19 cellular contexts compared by ENCODE assay signal in genomic region chr3:14450922-14451606, GRCh38. TPM values are rescaled to one million over a fixed set of nuclear protein-coding genes. Genes with fewer than 3 reads are reported as not detected.
DNase-seq lines count a peak whose midpoint lies in the region; ATAC-seq and TF ChIP-seq lines count a peak whose summit lies in the region.
"Had no signal": no experiment of that assay in that cellular context is flagged by ENCODE, and none has a peak within 500 bp of the region (broad histone marks: within the 10 kb centered on the region; RNA-seq: fewer than 3 reads in every experiment).

No MANE protein-coding gene starts in this region.

- H3K4me1 Mint-ChIP-seq in activated naive CD4-positive, alpha-beta T cell treated with anti-CD3 and anti-CD28 coated beads for 36 hours (ENCODE audit: low read depth), result peaks cover 6% of the 10 kb centered on the region
- no peaks in the 10 kb centered on the region for H3K4me1 Mint-ChIP-seq in WTC11

- no peak overlapping the region for H3K4me3 ChIP-seq in gastroesophageal sphincter
- H3K4me3 ChIP-seq: heart right ventricle, sigmoid colon, SJCRH30 had no signal

- H3K27ac ChIP-seq in gastroesophageal sphincter (peak overlapping the region in 3 of 4 donors; percentile 85 to 91 (median 90)), substantia nigra (ENCODE audit: low read depth, low read length, poor library complexity, severe bottlenecking) (peak overlapping the region; percentile 94)

- TF ChIP-seq CTCF in WTC11 (IDR thresholded peaks at IDR 0.05), result no peak
- no peak for TF ChIP-seq CTCF in gastroesophageal sphincter (IDR thresholded peaks at IDR 0.05)

- peaks cover 0 to 4% of the 10 kb centered on the region in 2 donors for H3K9me3 Mint-ChIP-seq in activated naive CD4-positive, alpha-beta T cell treated with anti-CD3 and anti-CD28 coated beads, Interleukin-2, amount 50 U/mL, for 72 hours
- no peaks in the 10 kb centered on the region for H3K9me3 Mint-ChIP-seq in activated naive CD4-positive, alpha-beta T cell treated with anti-CD3 and anti-CD28 coated beads for 36 hours
- peaks cover 12% of the 10 kb centered on the region for H3K9me3 Mint-ChIP-seq in WTC11
- H3K9me3 Mint-ChIP-seq: activated T-helper 2 cell treated with anti-CD3 and anti-CD28 coated beads, Interferon-gamma antibody, Interleukin-2, Interleukin-4, amounts not matched to agents 10 μg/mL and 5 μg/mL and 100 μg/mL, durations not matched to agents 14 hours and 24 hours and 36 hours; CD4-positive, alpha-beta T cell had no signal

- no peak for ATAC-seq in activated naive CD4-positive, alpha-beta T cell treated with anti-CD3 and anti-CD28 coated beads, Interleukin-2, amount 50 U/mL, for 72 hours
- ATAC-seq in WTC11, result no peak
- ATAC-seq in gastroesophageal sphincter, result no peak

- H3K27me3 ChIP-seq in gastroesophageal sphincter, result no peaks in the 10 kb centered on the region
- H3K27me3 ChIP-seq: sigmoid colon, SJCRH30 had no signal

- no peaks in the 10 kb centered on the region for H3K27me3 Mint-ChIP-seq in activated naive CD4-positive, alpha-beta T cell treated with anti-CD3 and anti-CD28 coated beads for 36 hours (ENCODE audit: low read depth)
- H3K27me3 Mint-ChIP-seq in WTC11 (ENCODE audit: low read depth), result no peaks in the 10 kb centered on the region
- H3K27me3 Mint-ChIP-seq: CD4-positive, alpha-beta T cell had no signal

- H3K27ac Mint-ChIP-seq in activated naive CD4-positive, alpha-beta T cell treated with anti-CD3 and anti-CD28 coated beads, Interleukin-2, amount 50 U/mL, for 72 hours, result peak overlapping the region; percentile 11 to 87
- no peak overlapping the region for H3K27ac Mint-ChIP-seq in activated naive CD4-positive, alpha-beta T cell treated with anti-CD3 and anti-CD28 coated beads for 36 hours
- H3K27ac Mint-ChIP-seq in WTC11, result peak overlapping the region; percentile 55; the same call in 1 of the 2 replicates
- H3K27ac Mint-ChIP-seq: activated T-helper 2 cell treated with anti-CD3 and anti-CD28 coated beads, Interferon-gamma antibody, Interleukin-2, Interleukin-4, amounts not matched to agents 10 μg/mL and 5 μg/mL and 100 μg/mL, durations not matched to agents 14 hours and 24 hours and 36 hours; CD4-positive, alpha-beta T cell had no signal

- H3K36me3 Mint-ChIP-seq in activated naive CD4-positive, alpha-beta T cell treated with anti-CD3 and anti-CD28 coated beads, Interleukin-2, amount 50 U/mL, for 72 hours, result peaks cover 20 to 29% of the 10 kb centered on the region in 2 donors
- peaks cover 40% of the 10 kb centered on the region for H3K36me3 Mint-ChIP-seq in activated naive CD4-positive, alpha-beta T cell treated with anti-CD3 and anti-CD28 coated beads for 36 hours (ENCODE audit: low read depth)
- H3K36me3 Mint-ChIP-seq in WTC11, result peaks cover 81% of the 10 kb centered on the region

- peaks cover 0 to 44% of the 10 kb centered on the region in 2 donors for H3K36me3 ChIP-seq in gastroesophageal sphincter

- POLR2A ChIA-PET in WTC11 (lab: Charles Lee), result no interaction called here

- TF ChIP-seq POLR2A in gastroesophageal sphincter (IDR thresholded peaks at IDR 0.05), result no peak

- no peak overlapping the region for H3K4me3 Mint-ChIP-seq in activated naive CD4-positive, alpha-beta T cell treated with anti-CD3 and anti-CD28 coated beads for 36 hours
- H3K4me3 Mint-ChIP-seq in WTC11, result no peak overlapping the region
- H3K4me3 Mint-ChIP-seq: CD4-positive, alpha-beta T cell had no signal

- H3K4me1 ChIP-seq in gastroesophageal sphincter, result peaks cover 5 to 47% (median 32%) of the 10 kb centered on the region in 3 donors

- no peaks in the 10 kb centered on the region for H3K9me3 ChIP-seq in gastroesophageal sphincter
- H3K9me3 ChIP-seq: heart right ventricle, sigmoid colon, SJCRH30 had no signal

- intact Hi-C loops in activated naive CD4-positive, alpha-beta T cell treated with anti-CD3 and anti-CD28 coated beads for 36 hours (cut with micrococcal nuclease), result no loop called here

- 98 to 100% methylated on average over 3 to 4 of the region's 5 CpGs for WGBS in gastroesophageal sphincter (ENCODE audit: low coverage in 1 of 2), 2 donors

- CTCF ChIA-PET in activated naive CD4-positive, alpha-beta T cell treated with anti-CD3 and anti-CD28 coated beads for 36 hours (lab: Charles Lee), result interaction anchor here (0.6 to 0.9 kb wide), 2 partner anchors 122 to 418 kb away, joined by 3 read pairs; no protein-coding TSS in a partner anchor
- CTCF ChIA-PET in WTC11 (lab: Charles Lee), result interaction anchor here (1.2 kb wide), 1 partner anchor 247 kb away, joined by 3 read pairs; no protein-coding TSS in a partner anchor

- no peak for TF ChIP-seq EP300 in gastroesophageal sphincter (IDR thresholded peaks at IDR 0.05)

- no peak for DNase-seq in activated naive CD4-positive, alpha-beta T cell treated with anti-CD3 and anti-CD28 coated beads, Interleukin-2, amount 50 U/mL, for 72 hours (ENCODE audit: low spot score in 2 of 2)
- DNase-seq in activated naive CD4-positive, alpha-beta T cell treated with anti-CD3 and anti-CD28 coated beads for 36 hours, result no peak
- no peak for DNase-seq in WTC11 (ENCODE audit: low spot score)
- no peak for DNase-seq in substantia nigra (lab: John Stamatoyannopoulos, UW)
- no peak for DNase-seq in stimulated activated CD4-positive, alpha-beta T cell treated with anti-CD3 and anti-CD28 coated beads, Interleukin-15, amount 100 ng/mL, for 24 hours
- no peak for DNase-seq in stimulated activated naive CD4-positive, alpha-beta T cell treated with Interleukin-2 at 50 U/mL for 16 hours (lab: John Stamatoyannopoulos, UW)
- DNase-seq in OCI-M1 (lab: John Stamatoyannopoulos, UW), result no peak
- DNase-seq: anterior cingulate cortex; CD4-positive, alpha-beta T cell; GF-D8; heart right ventricle; NCI-H1436; NCI-H2171; NCI-H774; sigmoid colon; SJCRH30; stimulated activated CD4-positive, alpha-beta T cell treated with anti-CD3 and anti-CD28 coated beads, Interleukin-1b, Interleukin-23, amount 100 ng/mL, for 48 hours had no signal

TF ChIP-seq in WTC11, 78 proteins besides CTCF, POLR2A, EP300 and RAD21:
- TF ChIP-seq TP53 (CRISPR knock-in tag; IDR thresholded peaks at IDR 0.05) (no peak), ATF2 (CRISPR knock-in tag; IDR thresholded peaks at IDR 0.05; ENCODE audit: borderline replicate concordance, low read depth) (no peak), FOXP1 (CRISPR knock-in tag; IDR thresholded peaks at IDR 0.05; ENCODE audit: borderline replicate concordance) (no peak), GTF2I (CRISPR knock-in tag; conservative IDR thresholded peaks at IDR 0.05) (no peak), RORB (CRISPR knock-in tag; IDR thresholded peaks at IDR 0.05) (no peak), MAX (CRISPR knock-in tag; IDR thresholded peaks at IDR 0.05) (no peak), CREM (CRISPR knock-in tag; IDR thresholded peaks at IDR 0.05) (no peak), NR2C2 (CRISPR knock-in tag; IDR thresholded peaks at IDR 0.05) (no peak), ZNF121 (CRISPR knock-in tag; IDR thresholded peaks at IDR 0.05) (no peak), ZNF416 (CRISPR knock-in tag; IDR thresholded peaks at IDR 0.05) (no peak), ELF4 (CRISPR knock-in tag; IDR thresholded peaks at IDR 0.05; ENCODE audit: low read depth) (no peak)
- TF ChIP-seq, protein P1, sequence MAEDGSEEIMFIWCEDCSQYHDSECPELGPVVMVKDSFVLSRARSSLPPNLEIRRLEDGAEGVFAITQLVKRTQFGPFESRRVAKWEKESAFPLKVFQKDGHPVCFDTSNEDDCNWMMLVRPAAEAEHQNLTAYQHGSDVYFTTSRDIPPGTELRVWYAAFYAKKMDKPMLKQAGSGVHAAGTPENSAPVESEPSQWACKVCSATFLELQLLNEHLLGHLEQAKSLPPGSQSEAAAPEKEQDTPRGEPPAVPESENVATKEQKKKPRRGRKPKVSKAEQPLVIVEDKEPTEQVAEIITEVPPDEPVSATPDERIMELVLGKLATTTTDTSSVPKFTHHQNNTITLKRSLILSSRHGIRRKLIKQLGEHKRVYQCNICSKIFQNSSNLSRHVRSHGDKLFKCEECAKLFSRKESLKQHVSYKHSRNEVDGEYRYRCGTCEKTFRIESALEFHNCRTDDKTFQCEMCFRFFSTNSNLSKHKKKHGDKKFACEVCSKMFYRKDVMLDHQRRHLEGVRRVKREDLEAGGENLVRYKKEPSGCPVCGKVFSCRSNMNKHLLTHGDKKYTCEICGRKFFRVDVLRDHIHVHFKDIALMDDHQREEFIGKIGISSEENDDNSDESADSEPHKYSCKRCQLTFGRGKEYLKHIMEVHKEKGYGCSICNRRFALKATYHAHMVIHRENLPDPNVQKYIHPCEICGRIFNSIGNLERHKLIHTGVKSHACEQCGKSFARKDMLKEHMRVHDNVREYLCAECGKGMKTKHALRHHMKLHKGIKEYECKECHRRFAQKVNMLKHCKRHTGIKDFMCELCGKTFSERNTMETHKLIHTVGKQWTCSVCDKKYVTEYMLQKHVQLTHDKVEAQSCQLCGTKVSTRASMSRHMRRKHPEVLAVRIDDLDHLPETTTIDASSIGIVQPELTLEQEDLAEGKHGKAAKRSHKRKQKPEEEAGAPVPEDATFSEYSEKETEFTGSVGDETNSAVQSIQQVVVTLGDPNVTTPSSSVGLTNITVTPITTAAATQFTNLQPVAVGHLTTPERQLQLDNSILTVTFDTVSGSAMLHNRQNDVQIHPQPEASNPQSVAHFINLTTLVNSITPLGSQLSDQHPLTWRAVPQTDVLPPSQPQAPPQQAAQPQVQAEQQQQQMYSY (CRISPR knock-in tag; IDR thresholded peaks at IDR 0.05), result no peak

RNA-seq across cellular contexts. Expression of gene SLC6A6, which starts 48.7 kb away (rescaled TPM):
- 10 to 100 TPM; 52.7 to 71.9 TPM for total RNA-seq in activated naive CD4-positive, alpha-beta T cell treated with anti-CD3 and anti-CD28 coated beads, Interleukin-2, amount 50 U/mL, for 72 hours
- total RNA-seq in activated naive CD4-positive, alpha-beta T cell treated with anti-CD3 and anti-CD28 coated beads for 36 hours, result 10 to 100 TPM; 32.2 to 36.9 TPM
- total RNA-seq in WTC11 (2021), result 144 to 211 TPM (median 147 TPM) in 3 replicates
- total RNA-seq in gastroesophageal sphincter, result 10 to 100 TPM; 15.4 to 37.6 (median 20.9) TPM
